ENCODE assay signal across 12 cellular contexts in the genomic region with DNA sequence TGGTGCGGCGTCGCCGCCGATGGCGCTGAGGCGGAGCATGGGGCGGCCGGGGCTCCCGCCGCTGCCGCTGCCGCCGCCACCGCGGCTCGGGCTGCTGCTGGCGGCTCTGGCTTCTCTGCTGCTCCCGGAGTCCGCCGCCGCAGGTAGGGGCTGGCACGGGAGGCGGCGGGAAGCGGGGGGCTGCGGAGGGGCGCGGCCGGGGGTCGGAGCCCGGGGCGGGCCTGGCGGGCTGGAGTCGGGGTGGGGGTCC. TPM values are rescaled to one million over a fixed set of nuclear protein-coding genes. Genes with fewer than 3 reads are reported as not detected.
DNase-seq lines count a peak whose midpoint lies in the region; TF ChIP-seq lines count a peak whose summit lies in the region.
"Had no signal": no experiment of that assay in that cellular context is flagged by ENCODE, and none has a peak within 500 bp of the region (broad histone marks: within the 10 kb centered on the region; RNA-seq: fewer than 3 reads in every experiment).

No MANE protein-coding gene starts in this region.

- no peak for DNase-seq in activated T-cell treated with anti-CD3 and anti-CD28 coated beads, Interleukin-2, amount 50 U/mL, for 24 hours
- no peak for DNase-seq in activated T-cell treated with anti-CD3 and anti-CD28 coated beads, Interleukin-2, amount 50 U/mL, for 48 hours
- DNase-seq in coronary artery (ENCODE audit: low spot score) (no peak), mesothelial cell of epicardium (ENCODE audit: low spot score in 2 of 2, unreplicated experiment in 2 of 2) (no peak), DMS153 treated with DMSO at 0.1 percent for 48 hours (lab: John Stamatoyannopoulos, UW; ENCODE audit: unreplicated experiment) (no peak), DMS114 treated with DMSO at 0.1 percent for 48 hours (lab: John Stamatoyannopoulos, UW; ENCODE audit: unreplicated experiment) (no peak), NCI-H510A (lab: John Stamatoyannopoulos, UW) (no peak)

- H3K27ac Mint-ChIP-seq in activated T-cell treated with anti-CD3 and anti-CD28 coated beads, Interleukin-2, amount 50 U/mL, for 24 hours, result no peak overlapping the region
- H3K27ac Mint-ChIP-seq in mesothelial cell of epicardium, result no peak overlapping the region

- H3K27ac ChIP-seq in coronary artery, result peak overlapping the region; percentile 24 to 75
- H3K27ac ChIP-seq in urinary bladder (ENCODE audit: low read depth), result no peak overlapping the region

- peak overlapping the region; percentile 77 for H3K4me3 Mint-ChIP-seq in activated T-cell treated with anti-CD3 and anti-CD28 coated beads, Interleukin-2, amount 50 U/mL, for 24 hours
- H3K4me3 Mint-ChIP-seq in mesothelial cell of epicardium, result peak overlapping the region; percentile 83

- H3K36me3 Mint-ChIP-seq in activated T-cell treated with anti-CD3 and anti-CD28 coated beads, Interleukin-2, amount 50 U/mL, for 24 hours (ENCODE audit: low read depth), result no peaks in the 10 kb centered on the region
- no peaks in the 10 kb centered on the region for H3K36me3 Mint-ChIP-seq in mesothelial cell of epicardium
- H3K36me3 Mint-ChIP-seq: activated naive CD8-positive, alpha-beta T cell had no signal

- H3K4me1 ChIP-seq in urinary bladder (ENCODE audit: insufficient read depth), result no peaks in the 10 kb centered on the region

- peaks cover 24% of the 10 kb centered on the region for H3K27me3 Mint-ChIP-seq in activated T-cell treated with anti-CD3 and anti-CD28 coated beads, Interleukin-2, amount 50 U/mL, for 24 hours
- no peaks in the 10 kb centered on the region for H3K27me3 Mint-ChIP-seq in mesothelial cell of epicardium (ENCODE audit: low read depth)

- no peak for TF ChIP-seq CTCF in coronary artery (IDR thresholded peaks at IDR 0.05)
- no peak for TF ChIP-seq CTCF in mesothelial cell of epicardium (IDR thresholded peaks at IDR 0.05; ENCODE audit: unreplicated experiment)

- H3K9me3 Mint-ChIP-seq in activated T-cell treated with anti-CD3 and anti-CD28 coated beads, Interleukin-2, amount 50 U/mL, for 24 hours, result no peaks in the 10 kb centered on the region
- no peaks in the 10 kb centered on the region for H3K9me3 Mint-ChIP-seq in mesothelial cell of epicardium
- H3K9me3 Mint-ChIP-seq: nephron; stimulated activated naive CD8-positive, alpha-beta T cell treated with anti-CD3 and anti-CD28 coated beads, Interleukin-15, Interleukin-2, amounts not matched to agents 100 ng/mL and 50 ng/mL, for 24 hours had no signal

- peak overlapping the region; percentile 91 for H3K4me3 ChIP-seq in coronary artery
- H3K4me3 ChIP-seq in urinary bladder (ENCODE audit: low read depth, low read length), result peak overlapping the region; percentile 66

- H3K4me1 Mint-ChIP-seq in activated T-cell treated with anti-CD3 and anti-CD28 coated beads, Interleukin-2, amount 50 U/mL, for 24 hours (ENCODE audit: low read depth), result peaks cover 21% of the 10 kb centered on the region
- H3K4me1 Mint-ChIP-seq in mesothelial cell of epicardium, result peaks cover 62% of the 10 kb centered on the region

- WGBS in urinary bladder, result 1% methylated on average over 35 of the region's 35 CpGs

- no peaks in the 10 kb centered on the region for H3K36me3 ChIP-seq in urinary bladder (ENCODE audit: insufficient read depth)

RNA-seq across cellular contexts. Expression of a gene that starts 0.2 kb away (rescaled TPM):
- 94.4 to 104 TPM (median 95.8 TPM) in 3 replicates for total RNA-seq in mesothelial cell of epicardium
- 16.8 TPM for total RNA-seq in urinary bladder
- polyA plus RNA-seq in urinary bladder, result 8.6 TPM

RNA-seq across cellular contexts. Expression of a gene that starts 15.1 kb away (rescaled TPM):
- total RNA-seq in mesothelial cell of epicardium (54.0 to 65.5 TPM (median 54.8 TPM) in 3 replicates), urinary bladder (14.6 TPM)
- polyA plus RNA-seq in urinary bladder, result 15.5 TPM

RNA-seq across cellular contexts. Expression of a gene that starts 45.5 kb away (rescaled TPM):
- 0.91 to 1.2 TPM (median 1.0 TPM) in 3 replicates for total RNA-seq in mesothelial cell of epicardium
- 0.48 TPM for total RNA-seq in urinary bladder
- 0.43 TPM for polyA plus RNA-seq in urinary bladder
- total RNA-seq: SK-MEL-5 had no signal
